In genomic region chr21:23886828-23887708, GRCh38 we compare ENCODE assay signal across 13 cellular contexts.
DNase-seq lines count a peak whose midpoint lies in the region; ATAC-seq and TF ChIP-seq lines count a peak whose summit lies in the region.
"Had no signal": no experiment of that assay in that cellular context is flagged by ENCODE, and none has a peak within 500 bp of the region (broad histone marks: within the 10 kb centered on the region; RNA-seq: fewer than 3 reads in every experiment).

No MANE protein-coding gene starts in this region.

- no peak for DNase-seq in activated naive CD4-positive, alpha-beta T cell treated with anti-CD3 and anti-CD28 coated beads, Interleukin-2, amount 10 ng/mL, durations not matched to agents 7 days and 5 days
- no peak for DNase-seq in activated naive CD4-positive, alpha-beta T cell treated with anti-CD3 and anti-CD28 coated beads, Interleukin-2, amount 50 U/mL, for 72 hours (ENCODE audit: low spot score in 2 of 2)
- no peak for DNase-seq in activated T-helper 2 cell treated with anti-CD3 and anti-CD28 coated beads, Interferon-gamma antibody, Interleukin-2, Interleukin-4, amounts not matched to agents 10 μg/mL and 5 μg/mL and 100 μg/mL, durations not matched to agents 14 hours and 24 hours and 36 hours (ENCODE audit: low spot score)
- no peak for DNase-seq in stimulated activated naive CD8-positive, alpha-beta T cell treated with anti-CD3 and anti-CD28 coated beads, Interleukin-15, amount 100 ng/mL, for 72 hours
- DNase-seq in endodermal cell (no peak), UCSD-AML1 (lab: John Stamatoyannopoulos, UW; ENCODE audit: unreplicated experiment) (no peak)
- no peak for DNase-seq in stimulated activated CD4-positive, alpha-beta T cell treated with anti-CD3 and anti-CD28 coated beads, Interleukin-1b, Interleukin-23, amount 100 ng/mL, for 48 hours
- DNase-seq: islet precursor cell, mesendoderm had no signal

- no peaks in the 10 kb centered on the region for H4K20me1 ChIP-seq in Loucy (ENCODE audit: insufficient read depth, low read length, poor library complexity, severe bottlenecking)

- no peak for ATAC-seq in activated naive CD4-positive, alpha-beta T cell treated with anti-CD3 and anti-CD28 coated beads, Interleukin-2, amount 50 U/mL, for 72 hours
- no peak for ATAC-seq in stimulated activated naive CD8-positive, alpha-beta T cell treated with anti-CD3 and anti-CD28 coated beads, Interleukin-15, amount 100 ng/mL, for 72 hours
- ATAC-seq: esophagus mucosa, Right ventricle myocardium inferior had no signal

- intact Hi-C loops in activated T-helper 2 cell treated with anti-CD3 and anti-CD28 coated beads, Interferon-gamma antibody, Interleukin-2, Interleukin-4, amounts not matched to agents 10 μg/mL and 5 μg/mL and 100 μg/mL, durations not matched to agents 14 hours and 24 hours and 36 hours (cut with micrococcal nuclease): no loop called here

- H3K4me3 ChIP-seq in Loucy (ENCODE audit: low read length, poor library complexity, severe bottlenecking): peak overlapping the region; percentile 99
- H3K4me3 ChIP-seq in endodermal cell (ENCODE audit: low read length): no peak overlapping the region
- H3K4me3 ChIP-seq: HAP-1 had no signal

- H3K27me3 Mint-ChIP-seq in activated naive CD4-positive, alpha-beta T cell treated with anti-CD3 and anti-CD28 coated beads, Interleukin-2, amount 10 ng/mL, durations not matched to agents 7 days and 5 days: peaks cover 4% of the 10 kb centered on the region
- no peaks in the 10 kb centered on the region for H3K27me3 Mint-ChIP-seq in activated T-helper 2 cell treated with anti-CD3 and anti-CD28 coated beads, Interferon-gamma antibody, Interleukin-2, Interleukin-4, amounts not matched to agents 10 μg/mL and 5 μg/mL and 100 μg/mL, durations not matched to agents 14 hours and 24 hours and 36 hours (ENCODE audit: low read depth)
- no peaks in the 10 kb centered on the region for H3K27me3 Mint-ChIP-seq in stimulated activated naive CD8-positive, alpha-beta T cell treated with anti-CD3 and anti-CD28 coated beads, Interleukin-15, amount 100 ng/mL, for 72 hours
- no peaks in the 10 kb centered on the region for H3K27me3 Mint-ChIP-seq in endodermal cell (ENCODE audit: insufficient read depth)

- peak overlapping the region; percentile 98 for H3K4me2 ChIP-seq in Loucy (ENCODE audit: low read depth, low read length, poor library complexity, severe bottlenecking)

- H3K4me3 Mint-ChIP-seq in activated naive CD4-positive, alpha-beta T cell treated with anti-CD3 and anti-CD28 coated beads, Interleukin-2, amount 10 ng/mL, durations not matched to agents 7 days and 5 days: peak overlapping the region; percentile 73
- peak overlapping the region; percentile 39 for H3K4me3 Mint-ChIP-seq in activated T-helper 2 cell treated with anti-CD3 and anti-CD28 coated beads, Interferon-gamma antibody, Interleukin-2, Interleukin-4, amounts not matched to agents 10 μg/mL and 5 μg/mL and 100 μg/mL, durations not matched to agents 14 hours and 24 hours and 36 hours (ENCODE audit: low read depth)
- peak overlapping the region; percentile 69 to 70 for H3K4me3 Mint-ChIP-seq in stimulated activated naive CD8-positive, alpha-beta T cell treated with anti-CD3 and anti-CD28 coated beads, Interleukin-15, amount 100 ng/mL, for 72 hours
- no peak overlapping the region for H3K4me3 Mint-ChIP-seq in endodermal cell

- no peak overlapping the region for H3K27ac ChIP-seq in endodermal cell (ENCODE audit: low read depth, low read length)

- H3K9ac ChIP-seq in Loucy (ENCODE audit: low read depth, low read length, poor library complexity, severe bottlenecking) (peak overlapping the region; percentile 85), endodermal cell (ENCODE audit: extremely low read depth, low read length, poor library complexity, severe bottlenecking) (no peak overlapping the region)

- CTCF ChIA-PET in activated naive CD4-positive, alpha-beta T cell treated with anti-CD3 and anti-CD28 coated beads, Interleukin-2, amount 10 ng/mL, durations not matched to agents 7 days and 5 days (lab: Charles Lee): interaction anchor here (0.8 kb wide), 1 partner anchor 82 kb away, joined by 4 read pairs; no protein-coding TSS in a partner anchor

- peak overlapping the region; percentile 86 for H3K27ac Mint-ChIP-seq in activated naive CD4-positive, alpha-beta T cell treated with anti-CD3 and anti-CD28 coated beads, Interleukin-2, amount 10 ng/mL, durations not matched to agents 7 days and 5 days
- H3K27ac Mint-ChIP-seq in activated naive CD4-positive, alpha-beta T cell treated with anti-CD3 and anti-CD28 coated beads, Interleukin-2, amount 50 U/mL, for 72 hours: no peak overlapping the region
- H3K27ac Mint-ChIP-seq in activated T-helper 2 cell treated with anti-CD3 and anti-CD28 coated beads, Interferon-gamma antibody, Interleukin-2, Interleukin-4, amounts not matched to agents 10 μg/mL and 5 μg/mL and 100 μg/mL, durations not matched to agents 14 hours and 24 hours and 36 hours: no peak overlapping the region
- H3K27ac Mint-ChIP-seq in stimulated activated naive CD8-positive, alpha-beta T cell treated with anti-CD3 and anti-CD28 coated beads, Interleukin-15, amount 100 ng/mL, for 72 hours: peak overlapping the region; percentile 67 to 75
- no peak overlapping the region for H3K27ac Mint-ChIP-seq in endodermal cell

- no peaks in the 10 kb centered on the region for H3F3A ChIP-seq in Loucy (ENCODE audit: low read depth)

- H3K79me2 ChIP-seq in Loucy (ENCODE audit: insufficient read depth, low read length): no peaks in the 10 kb centered on the region

- no peaks in the 10 kb centered on the region for H3K27me3 ChIP-seq in Loucy (ENCODE audit: insufficient read depth, low read length, poor library complexity, severe bottlenecking)
- no peaks in the 10 kb centered on the region for H3K27me3 ChIP-seq in endodermal cell (ENCODE audit: control insufficient read depth, insufficient read depth, low read length, poor library complexity, severe bottlenecking)

- H3K9me3 ChIP-seq in Loucy (ENCODE audit: insufficient read depth, low read depth, low read length) (no peaks in the 10 kb centered on the region), endodermal cell (ENCODE audit: control insufficient read depth, low read length) (no peaks in the 10 kb centered on the region)
- H3K9me3 ChIP-seq: HAP-1 had no signal

- no peaks in the 10 kb centered on the region for H3K9me2 ChIP-seq in Loucy (replicated peaks; ENCODE audit: low read depth, low read length)

- H3K36me3 ChIP-seq in Loucy (ENCODE audit: insufficient read depth, low read length) (no peaks in the 10 kb centered on the region), endodermal cell (ENCODE audit: control insufficient read depth, insufficient read depth, low read length) (no peaks in the 10 kb centered on the region)
- H3K36me3 ChIP-seq: HAP-1 had no signal

- TF ChIP-seq CTCF in Loucy (conservative IDR thresholded peaks at IDR 0.05; ENCODE audit: low read length) (no peak), endodermal cell (conservative IDR thresholded peaks at IDR 0.05) (no peak)

- H3K4me1 ChIP-seq in Loucy (ENCODE audit: insufficient read depth, low read length, poor library complexity, severe bottlenecking) (peaks cover 22% of the 10 kb centered on the region), endodermal cell (ENCODE audit: control insufficient read depth, insufficient read depth, low read length) (no peaks in the 10 kb centered on the region)
- H3K4me1 ChIP-seq: HAP-1 had no signal

- H3K9me3 Mint-ChIP-seq in activated naive CD4-positive, alpha-beta T cell treated with anti-CD3 and anti-CD28 coated beads, Interleukin-2, amount 10 ng/mL, durations not matched to agents 7 days and 5 days: no peaks in the 10 kb centered on the region
- peaks cover 0 to 5% of the 10 kb centered on the region in 2 donors for H3K9me3 Mint-ChIP-seq in activated naive CD4-positive, alpha-beta T cell treated with anti-CD3 and anti-CD28 coated beads, Interleukin-2, amount 50 U/mL, for 72 hours
- no peaks in the 10 kb centered on the region for H3K9me3 Mint-ChIP-seq in activated T-helper 2 cell treated with anti-CD3 and anti-CD28 coated beads, Interferon-gamma antibody, Interleukin-2, Interleukin-4, amounts not matched to agents 10 μg/mL and 5 μg/mL and 100 μg/mL, durations not matched to agents 14 hours and 24 hours and 36 hours
- H3K9me3 Mint-ChIP-seq in stimulated activated naive CD8-positive, alpha-beta T cell treated with anti-CD3 and anti-CD28 coated beads, Interleukin-15, amount 100 ng/mL, for 72 hours: peaks cover 0 to 5% of the 10 kb centered on the region in 2 donors
- peaks cover 65% of the 10 kb centered on the region for H3K9me3 Mint-ChIP-seq in endodermal cell

- peaks cover 18% of the 10 kb centered on the region for H3K4me1 Mint-ChIP-seq in activated naive CD4-positive, alpha-beta T cell treated with anti-CD3 and anti-CD28 coated beads, Interleukin-2, amount 10 ng/mL, durations not matched to agents 7 days and 5 days
- H3K4me1 Mint-ChIP-seq in activated T-helper 2 cell treated with anti-CD3 and anti-CD28 coated beads, Interferon-gamma antibody, Interleukin-2, Interleukin-4, amounts not matched to agents 10 μg/mL and 5 μg/mL and 100 μg/mL, durations not matched to agents 14 hours and 24 hours and 36 hours (ENCODE audit: low read depth): no peaks in the 10 kb centered on the region
- H3K4me1 Mint-ChIP-seq in stimulated activated naive CD8-positive, alpha-beta T cell treated with anti-CD3 and anti-CD28 coated beads, Interleukin-15, amount 100 ng/mL, for 72 hours: peaks cover 11% of the 10 kb centered on the region
- H3K4me1 Mint-ChIP-seq in endodermal cell: no peaks in the 10 kb centered on the region

- 85 to 90% methylated on average over 12 to 20 of the region's 20 CpGs for WGBS in endodermal cell (ENCODE audit: insufficient coverage in 1 of 2, insufficient read length in 1 of 2), 2 experiments

- no peaks in the 10 kb centered on the region for H3K36me3 Mint-ChIP-seq in activated naive CD4-positive, alpha-beta T cell treated with anti-CD3 and anti-CD28 coated beads, Interleukin-2, amount 10 ng/mL, durations not matched to agents 7 days and 5 days
- H3K36me3 Mint-ChIP-seq in activated naive CD4-positive, alpha-beta T cell treated with anti-CD3 and anti-CD28 coated beads, Interleukin-2, amount 50 U/mL, for 72 hours: no peaks in the 10 kb centered on the region
- H3K36me3 Mint-ChIP-seq in activated T-helper 2 cell treated with anti-CD3 and anti-CD28 coated beads, Interferon-gamma antibody, Interleukin-2, Interleukin-4, amounts not matched to agents 10 μg/mL and 5 μg/mL and 100 μg/mL, durations not matched to agents 14 hours and 24 hours and 36 hours (ENCODE audit: low read depth): no peaks in the 10 kb centered on the region
- no peaks in the 10 kb centered on the region for H3K36me3 Mint-ChIP-seq in endodermal cell (ENCODE audit: low read depth)

- peak overlapping the region; percentile 100 for H2AFZ ChIP-seq in Loucy (ENCODE audit: low read length)

Comparison
In these comparisons a context has a peak if more than half of its experiments do, and no peak if none do; other contexts are left out.
1. H3K27ac Mint-ChIP-seq: peak in activated naive CD4-positive, alpha-beta T cell treated with anti-CD3 and anti-CD28 coated beads, Interleukin-2, amount 10 ng/mL, durations not matched to agents 7 days and 5 days (single experiment) and stimulated activated naive CD8-positive, alpha-beta T cell treated with anti-CD3 and anti-CD28 coated beads, Interleukin-15, amount 100 ng/mL, for 72 hours (2 of 2); none in activated naive CD4-positive, alpha-beta T cell treated with anti-CD3 and anti-CD28 coated beads, Interleukin-2, amount 50 U/mL, for 72 hours (0 of 2), activated T-helper 2 cell treated with anti-CD3 and anti-CD28 coated beads, Interferon-gamma antibody, Interleukin-2, Interleukin-4, amounts not matched to agents 10 μg/mL and 5 μg/mL and 100 μg/mL, durations not matched to agents 14 hours and 24 hours and 36 hours (single experiment) and endodermal cell (single experiment).